Comparison of ENCODE assay signal across 17 cellular contexts in the genomic region with DNA sequence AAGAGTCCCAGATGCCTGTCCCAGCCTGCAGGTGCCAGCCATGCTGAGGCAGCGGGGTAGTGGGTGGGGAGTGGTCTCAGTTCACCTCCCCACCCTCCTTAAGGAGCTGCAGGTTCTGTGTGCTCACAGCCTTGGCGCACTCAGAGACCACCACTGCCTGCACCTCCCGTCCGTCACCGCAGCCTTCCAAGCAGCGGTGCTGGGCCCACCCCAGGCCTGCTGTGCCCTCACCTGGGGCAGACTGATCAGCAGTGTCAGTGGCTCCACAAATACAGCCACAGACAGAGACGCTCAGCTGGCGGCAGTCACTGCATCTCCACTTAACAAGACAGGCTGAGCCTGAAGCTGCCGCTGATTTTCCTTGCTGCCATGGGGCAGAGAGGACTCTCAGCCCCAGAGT.
"Had no signal": no experiment of that assay in that cellular context is flagged by ENCODE, and none has a peak within 500 bp of the region (broad histone marks: within the 10 kb centered on the region; RNA-seq: fewer than 3 reads in every experiment).

No MANE protein-coding gene starts in this region.

- H3K4me3 ChIP-seq: body of pancreas, heart right ventricle, left lung, right atrium auricular region had no signal

- H3K27ac Mint-ChIP-seq: activated B cell treated with CpG ODN at 0.5 μM for 24 hours; activated naive CD4-positive, alpha-beta T cell treated with anti-CD3 and anti-CD28 coated beads for 36 hours; activated T-helper 17 cell treated with anti-CD3 and anti-CD28 coated beads, Interleukin-2, amount 50 U/mL, for 72 hours; memory B cell; T-helper 1 cell treated with Interleukin-12 subunit alpha and Interleukin-12 subunit beta and Interleukin-4 antibody, amounts not matched to agents 30 μg/mL and 1 μg/mL, for 36 hours had no signal

- H3K27ac ChIP-seq: heart right ventricle, left lung, parathyroid adenoma had no signal

- H3K4me3 Mint-ChIP-seq: activated B cell treated with CpG ODN at 0.5 μM for 24 hours; activated naive CD4-positive, alpha-beta T cell treated with anti-CD3 and anti-CD28 coated beads for 36 hours; activated T-helper 17 cell treated with anti-CD3 and anti-CD28 coated beads, Interleukin-2, amount 50 U/mL, for 72 hours; memory B cell; stimulated activated memory B cell treated with anti-CD40 and anti-IgM and Interleukin-4, amounts not matched to agents 10 μg/mL and 1 μg/mL and 100 μg/mL, for 72 hours; T-helper 1 cell treated with Interleukin-12 subunit alpha and Interleukin-12 subunit beta and Interleukin-4 antibody, amounts not matched to agents 30 μg/mL and 1 μg/mL, for 36 hours had no signal

- H2AFZ ChIP-seq: parathyroid adenoma had no signal

- H3K9me3 Mint-ChIP-seq: activated B cell treated with CpG ODN at 0.5 μM for 24 hours; activated naive CD4-positive, alpha-beta T cell treated with anti-CD3 and anti-CD28 coated beads for 36 hours; activated T-helper 17 cell treated with anti-CD3 and anti-CD28 coated beads, Interleukin-2, amount 50 U/mL, for 72 hours; memory B cell; stimulated activated memory B cell treated with anti-CD40 and anti-IgM and Interleukin-4, amounts not matched to agents 10 μg/mL and 1 μg/mL and 100 μg/mL, for 72 hours; T-helper 1 cell treated with Interleukin-12 subunit alpha and Interleukin-12 subunit beta and Interleukin-4 antibody, amounts not matched to agents 30 μg/mL and 1 μg/mL, for 36 hours had no signal

- H3K9ac ChIP-seq: parathyroid adenoma had no signal

- DNase-seq: activated B cell treated with CpG ODN at 0.5 μM for 24 hours; activated CD4-positive, alpha-beta T cell treated with anti-CD3 and anti-CD28 coated beads, Interleukin-2, amount 50 U/mL, for 1 hour; activated naive CD4-positive, alpha-beta T cell treated with anti-CD3 and anti-CD28 coated beads for 36 hours; activated T-cell treated with anti-CD3 and anti-CD28 coated beads for 4 hours; body of pancreas; foreskin fibroblast; heart right ventricle; islet precursor cell; left lung; small intestine had no signal

- H3K27me3 ChIP-seq: body of pancreas, heart right ventricle, left lung, right atrium auricular region had no signal

- H3K4me1 Mint-ChIP-seq: activated B cell treated with CpG ODN at 0.5 μM for 24 hours, memory B cell had no signal

- H3K9me3 ChIP-seq: body of pancreas, heart right ventricle, left lung, right atrium auricular region had no signal

- H3K27me3 Mint-ChIP-seq: activated B cell treated with CpG ODN at 0.5 μM for 24 hours; activated T-helper 17 cell treated with anti-CD3 and anti-CD28 coated beads, Interleukin-2, amount 50 U/mL, for 72 hours; memory B cell; stimulated activated memory B cell treated with anti-CD40 and anti-IgM and Interleukin-4, amounts not matched to agents 10 μg/mL and 1 μg/mL and 100 μg/mL, for 72 hours had no signal

- H3K4me1 ChIP-seq: parathyroid adenoma had no signal

- ATAC-seq: activated T-helper 17 cell treated with anti-CD3 and anti-CD28 coated beads, Interleukin-2, amount 50 U/mL, for 72 hours; body of pancreas; esophagus mucosa; heart right ventricle; left lung; stimulated activated memory B cell treated with anti-CD40 and anti-IgM and Interleukin-4, amounts not matched to agents 10 μg/mL and 1 μg/mL and 100 μg/mL, for 72 hours had no signal
